23 cellular contexts compared by ENCODE assay signal in the genomic region with DNA sequence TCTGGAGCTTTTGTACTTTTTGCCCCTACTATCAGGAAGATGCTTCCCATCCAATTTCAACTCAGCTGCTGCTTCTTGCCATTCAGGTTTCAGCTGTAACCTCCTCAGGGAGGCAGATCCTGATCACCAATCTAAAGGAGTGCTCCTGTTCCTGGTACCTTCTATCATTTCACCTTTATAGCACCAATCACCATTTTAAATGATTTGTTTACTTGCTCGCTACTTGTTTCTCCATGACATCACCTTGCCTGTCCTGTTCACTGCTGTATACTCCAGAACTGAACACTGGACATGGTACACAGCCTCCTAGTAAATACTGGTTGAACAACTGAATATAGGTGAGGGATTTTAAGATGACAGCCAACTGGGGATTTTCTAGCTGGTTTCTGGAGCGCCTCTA.
"Had no signal": no experiment of that assay in that cellular context is flagged by ENCODE, and none has a peak within 500 bp of the region (broad histone marks: within the 10 kb centered on the region; RNA-seq: fewer than 3 reads in every experiment).

No MANE protein-coding gene starts in this region.

- H3K27ac ChIP-seq: coronary artery, dorsolateral prefrontal cortex, esophagus muscularis mucosa, foreskin keratinocyte, gastrocnemius medialis, heart right ventricle, hepatocyte, left lung, lower lobe of right lung had no signal

- H3K36me3 ChIP-seq: esophagus muscularis mucosa, gastrocnemius medialis, heart right ventricle, left lung, lower lobe of right lung had no signal

- H3K4me3 Mint-ChIP-seq: immature natural killer cell, mesothelial cell of epicardium, naive B cell had no signal

- H3K9me3 Mint-ChIP-seq: mesothelial cell of epicardium, naive B cell had no signal

- H3K36me3 Mint-ChIP-seq: naive B cell had no signal

- H3K27me3 Mint-ChIP-seq: naive B cell had no signal

- H3K79me2 ChIP-seq: hepatocyte had no signal

- H3K4me3 ChIP-seq: coronary artery, dorsolateral prefrontal cortex, esophagus muscularis mucosa, gastrocnemius medialis, heart right ventricle, hepatocyte, left lung, lower lobe of right lung had no signal

- H3K4me1 Mint-ChIP-seq: immature natural killer cell, mesothelial cell of epicardium, naive B cell had no signal

- H3K4me1 ChIP-seq: foreskin keratinocyte, left lung, lower lobe of right lung had no signal

- H3K9me3 ChIP-seq: esophagus muscularis mucosa, gastrocnemius medialis, heart right ventricle, left lung, lower lobe of right lung had no signal

- DNase-seq: dermis blood vessel endothelial cell; dorsolateral prefrontal cortex; effector CD4-positive, alpha-beta T cell; effector memory CD4-positive, alpha-beta T cell; foreskin keratinocyte; gastrocnemius medialis; glutamatergic neuron; head of caudate nucleus; heart right ventricle; hypothalamus; immature natural killer cell; islet precursor cell; kidney; kidney glomerular epithelial cell; left lung; left ventricle myocardium superior; lower lobe of right lung; mesenchymal stem cell; naive B cell had no signal

- H3K27ac Mint-ChIP-seq: immature natural killer cell, mesothelial cell of epicardium, naive B cell had no signal

- H3K27me3 ChIP-seq: dorsolateral prefrontal cortex, esophagus muscularis mucosa, foreskin keratinocyte, gastrocnemius medialis, heart right ventricle, hepatocyte, left lung had no signal

- ATAC-seq: foreskin keratinocyte, gastrocnemius medialis, heart right ventricle, left lung, left ventricle myocardium superior, lower lobe of right lung had no signal

- H2AFZ ChIP-seq: hepatocyte had no signal

- H3K4me2 ChIP-seq: hepatocyte had no signal
